8 cellular contexts compared by ENCODE assay signal in genomic region chr11:8593935-8594909, GRCh38. TPM values are rescaled to one million over a fixed set of nuclear protein-coding genes. Genes with fewer than 3 reads are reported as not detected.
DNase-seq lines count a peak whose midpoint lies in the region; TF ChIP-seq lines count a peak whose summit lies in the region.

STK33 (minus strand) TSS chr11:8594228; CDS start chr11:8474905, 119,323 bp downstream.

- H3K27me3 ChIP-seq in tibial nerve: peaks cover 0 to 47% of the 10 kb centered on the region in 2 donors

- H3K27ac ChIP-seq in HEK293 (ENCODE audit: extremely low read depth, low read depth, low read length) (peak within 1 kb of the TSS; percentile 46; the same call in 1 of the 2 replicates), tibial nerve (no peak within 1 kb of the TSS)

- H3K36me3 ChIP-seq in HEK293 (ENCODE audit: control insufficient read depth in 2 of 2, insufficient read depth in 1 of 2, low read length in 2 of 2): no peaks in the 10 kb centered on the region
- H3K36me3 ChIP-seq in tibial nerve: no peaks in the 10 kb centered on the region

- POLR2A ChIA-PET in HEK293 (lab: Yijun Ruan, JAX): interaction anchor here (0.6 to 1.2 kb wide), 6 partner anchors 10 to 371 kb away, joined by 3 to 5 read pairs (median 4); no protein-coding TSS in a partner anchor

- CTCF ChIA-PET in HEK293 (lab: Yijun Ruan, JAX): interaction anchor here (1.6 to 2.2 kb wide), 2 partner anchors 9 to 26 kb away, joined by 6 to 10 read pairs; no protein-coding TSS in a partner anchor

- peaks cover 71% of the 10 kb centered on the region for H3K27me3 Mint-ChIP-seq in T-helper 2 cell treated with Interferon-gamma antibody and Interleukin-4, amounts not matched to agents 5 μg/mL and 100 μg/mL, for 36 hours (ENCODE audit: low read depth)

- H3K36me3 Mint-ChIP-seq in T-helper 2 cell treated with Interferon-gamma antibody and Interleukin-4, amounts not matched to agents 5 μg/mL and 100 μg/mL, for 36 hours (ENCODE audit: low read depth): no peaks in the 10 kb centered on the region

- 8 to 11% methylated on average over 25 to 43 of the region's 55 CpGs for WGBS in tibial nerve, 2 donors

- H3K9me3 ChIP-seq in HEK293 (ENCODE audit: control insufficient read depth, insufficient read depth, low read depth, low read length) (no peaks in the 10 kb centered on the region), tibial nerve (no peaks in the 10 kb centered on the region)

- H3K4me1 ChIP-seq in HEK293 (ENCODE audit: control insufficient read depth, insufficient read depth, low read length) (no peaks in the 10 kb centered on the region), tibial nerve (peaks cover 0 to 10% (median 8%) of the 10 kb centered on the region in 4 donors)

- no peaks in the 10 kb centered on the region for H3K9me3 Mint-ChIP-seq in T-helper 2 cell treated with Interferon-gamma antibody and Interleukin-4, amounts not matched to agents 5 μg/mL and 100 μg/mL, for 36 hours

- TF ChIP-seq EP300 in tibial nerve (IDR thresholded peaks at IDR 0.05): no peak

- no peak for TF ChIP-seq CTCF in HEK293 (tag by site-specific recombination; IDR thresholded peaks at IDR 0.05)
- TF ChIP-seq CTCF in tibial nerve (IDR thresholded peaks at IDR 0.05): no peak

- H3K4me3 Mint-ChIP-seq in T-helper 2 cell treated with Interferon-gamma antibody and Interleukin-4, amounts not matched to agents 5 μg/mL and 100 μg/mL, for 36 hours: peak within 1 kb of the TSS; percentile 75

- no peak for TF ChIP-seq POLR2A in erythroblast (IDR thresholded peaks at IDR 0.05; ENCODE audit: low read length)
- TF ChIP-seq POLR2A in tibial nerve (IDR thresholded peaks at IDR 0.05): no peak

- H3K4me1 Mint-ChIP-seq in T-helper 2 cell treated with Interferon-gamma antibody and Interleukin-4, amounts not matched to agents 5 μg/mL and 100 μg/mL, for 36 hours (ENCODE audit: low read depth): peaks cover 2% of the 10 kb centered on the region

- H3K27ac Mint-ChIP-seq in T-helper 2 cell treated with Interferon-gamma antibody and Interleukin-4, amounts not matched to agents 5 μg/mL and 100 μg/mL, for 36 hours: no peak within 1 kb of the TSS

- H3K4me3 ChIP-seq in HEK293 (ENCODE audit: low read depth, low read length): peak within 1 kb of the TSS; percentile 82
- H3K4me3 ChIP-seq in tibial nerve: peak within 1 kb of the TSS; percentile 38 to 57 (median 54)

- DNase-seq in NK-92 treated with Interleukin-12 subunit alpha and Interleukin-12 subunit beta, amount 100 ng/mL, for 24 hours (lab: John Stamatoyannopoulos, UW): peak; percentile 48
- DNase-seq in NK-92 (lab: John Stamatoyannopoulos, UW; ENCODE audit: unreplicated experiment) (no peak), NCI-H1092 treated with DMSO at 0.1 percent for 48 hours (lab: John Stamatoyannopoulos, UW) (peak; percentile 82), erythroblast (lab: John Stamatoyannopoulos, UW) (peak; percentile 10 to 21), myocyte (ENCODE audit: low read depth) (peak; percentile 22), tibial nerve (ENCODE audit: low spot score in 2 of 2) (no peak)
- peak; percentile 28 for DNase-seq in T-helper 2 cell treated with Interferon-gamma antibody and Interleukin-4, amounts not matched to agents 5 μg/mL and 100 μg/mL, for 36 hours (ENCODE audit: low spot score)

TF ChIP-seq in HEK293, 187 proteins besides CTCF, POLR2A, EP300 and RAD21 (continues in another document):
- peak; percentile 19; the same call in 1 of the 2 replicates for TF ChIP-seq ZIC2 (tag by site-specific recombination; IDR thresholded peaks at IDR 0.05)
- TF ChIP-seq ZNF354C (tag by site-specific recombination; IDR thresholded peaks at IDR 0.05; ENCODE audit: borderline replicate concordance, low read depth): no peak
- no peak for TF ChIP-seq ZBTB6 (tag by site-specific recombination; IDR thresholded peaks at IDR 0.05)
- no peak for TF ChIP-seq KLF17 (tag by site-specific recombination; IDR thresholded peaks at IDR 0.05)
- 0 out of 2 replicates have a peak, but pooled peaks have one; percentile 7 for TF ChIP-seq GLIS1 (tag by site-specific recombination; IDR thresholded peaks at IDR 0.05)
- TF ChIP-seq ZBTB17 (tag by site-specific recombination; IDR thresholded peaks at IDR 0.05): 0 out of 2 replicates have a peak, but pooled peaks have one; percentile 21
- peak; percentile 77 for TF ChIP-seq PATZ1 (tag by site-specific recombination; IDR thresholded peaks at IDR 0.05)
- no peak for TF ChIP-seq ZNF518A (tag by site-specific recombination; conservative IDR thresholded peaks at IDR 0.05; ENCODE audit: low read depth)
- TF ChIP-seq ZNF335 (tag by site-specific recombination; conservative IDR thresholded peaks at IDR 0.05): peak; percentile 96
- TF ChIP-seq ZBTB21 (tag by site-specific recombination; IDR thresholded peaks at IDR 0.05): no peak

RNA-seq across cellular contexts. Expression of gene STK33, which starts in this region (rescaled TPM):
- total RNA-seq in myocyte: 0.10 and 0.45 TPM in 2 replicates
- polyA plus RNA-seq in myocyte (2012): 0.04 TPM
- 1 to 10 TPM; 3.6 to 6.8 (median 5.0) TPM for total RNA-seq in tibial nerve

Comparison
In these comparisons a context has a peak if more than half of its experiments do, and no peak if none do; other contexts are left out.
1. DNase-seq: peak in NK-92 treated with Interleukin-12 subunit alpha and Interleukin-12 subunit beta, amount 100 ng/mL, for 24 hours (single experiment), NCI-H1092 treated with DMSO at 0.1 percent for 48 hours (single experiment), T-helper 2 cell treated with Interferon-gamma antibody and Interleukin-4, amounts not matched to agents 5 μg/mL and 100 μg/mL, for 36 hours (single experiment) and erythroblast (2 of 2); none in NK-92 (single experiment) and tibial nerve (0 of 2).
2. Peak in DNase-seq in myocyte; RNA of the gene not detected or under 1 TPM.